ENCODE assay signal across 18 cellular contexts in genomic region chr6:93344436-93344835, GRCh38.
DNase-seq lines count a peak whose midpoint lies in the region; ATAC-seq and TF ChIP-seq lines count a peak whose summit lies in the region.
"Had no signal": no experiment of that assay in that cellular context is flagged by ENCODE, and none has a peak within 500 bp of the region (broad histone marks: within the 10 kb centered on the region; RNA-seq: fewer than 3 reads in every experiment).

No MANE protein-coding gene starts in this region.

- peaks cover 28% of the 10 kb centered on the region for H3K4me1 ChIP-seq in HEK293 (ENCODE audit: control insufficient read depth, insufficient read depth, low read length)
- H3K4me1 ChIP-seq: BLaER1 had no signal

- no peak for ATAC-seq in GM21515 (IDR thresholded peaks at IDR 0.05; ENCODE audit: unreplicated experiment)

- H3K27ac Mint-ChIP-seq in nephron progenitor cell (peak overlapping the region; percentile 5), progenitor cell of endocrine pancreas (peak overlapping the region; percentile 45)
- H3K27ac Mint-ChIP-seq: CD14-positive monocyte; CD4-positive, alpha-beta memory T cell; CD4-positive, CD25-positive, alpha-beta regulatory T cell; CD8-positive, alpha-beta memory T cell had no signal

- H3K36me3 ChIP-seq in HEK293 (ENCODE audit: control insufficient read depth in 2 of 2, insufficient read depth in 1 of 2, low read length in 2 of 2): no peaks in the 10 kb centered on the region
- H3K36me3 ChIP-seq: BE2C, BLaER1 had no signal

- H3K27me3 Mint-ChIP-seq in nephron progenitor cell (ENCODE audit: low read depth, poor library complexity): no peaks in the 10 kb centered on the region
- no peaks in the 10 kb centered on the region for H3K27me3 Mint-ChIP-seq in progenitor cell of endocrine pancreas
- H3K27me3 Mint-ChIP-seq: CD4-positive, alpha-beta memory T cell; CD4-positive, CD25-positive, alpha-beta regulatory T cell; CD8-positive, alpha-beta memory T cell had no signal

- DNase-seq in nephron progenitor cell (no peak), progenitor cell of endocrine pancreas (ENCODE audit: low spot score, unreplicated experiment) (no peak), amygdala (lab: John Stamatoyannopoulos, UW) (no peak), T-helper 9 cell (no peak)
- DNase-seq: 8988T; ACHN; BE2C; C1 segment of cervical spinal cord; CD4-positive, alpha-beta memory T cell; CD4-positive, CD25-positive, alpha-beta regulatory T cell; CD8-positive, alpha-beta memory T cell; COR-L47; DMS79 treated with DMSO at 0.1 percent for 48 hours; GF-D8 had no signal

- no peak overlapping the region for H3K4me3 ChIP-seq in HEK293 (ENCODE audit: low read depth, low read length)
- H3K4me3 ChIP-seq: BLaER1 had no signal

- no peaks in the 10 kb centered on the region for H3K9me3 Mint-ChIP-seq in nephron progenitor cell
- H3K9me3 Mint-ChIP-seq in progenitor cell of endocrine pancreas (ENCODE audit: low read depth): no peaks in the 10 kb centered on the region
- H3K9me3 Mint-ChIP-seq: CD14-positive monocyte had no signal

- no peaks in the 10 kb centered on the region for H3K9me3 ChIP-seq in HEK293 (ENCODE audit: control insufficient read depth, insufficient read depth, low read depth, low read length)
- H3K9me3 ChIP-seq: BE2C, BLaER1 had no signal

- H3K4me3 Mint-ChIP-seq in nephron progenitor cell (no peak overlapping the region), progenitor cell of endocrine pancreas (ENCODE audit: low read depth) (no peak overlapping the region)
- H3K4me3 Mint-ChIP-seq: CD14-positive monocyte; CD4-positive, alpha-beta memory T cell; CD4-positive, CD25-positive, alpha-beta regulatory T cell; CD8-positive, alpha-beta memory T cell had no signal

- peaks cover 15% of the 10 kb centered on the region for H3K4me1 Mint-ChIP-seq in nephron progenitor cell
- peaks cover 25% of the 10 kb centered on the region for H3K4me1 Mint-ChIP-seq in progenitor cell of endocrine pancreas (ENCODE audit: low read depth)
- H3K4me1 Mint-ChIP-seq: CD14-positive monocyte; CD4-positive, alpha-beta memory T cell; CD4-positive, CD25-positive, alpha-beta regulatory T cell; CD8-positive, alpha-beta memory T cell had no signal

- POLR2A ChIA-PET in HEK293 (lab: Yijun Ruan, JAX): interaction anchor here (1.9 kb wide), 1 partner anchor 75 kb away, joined by 9 read pairs; the partner anchor contains the start of gene EPHA7

- no peak overlapping the region for H3K27ac ChIP-seq in HEK293 (ENCODE audit: extremely low read depth, low read depth, low read length)
- H3K27ac ChIP-seq: BLaER1 had no signal

- TF ChIP-seq CTCF in HEK293 (tag by site-specific recombination; IDR thresholded peaks at IDR 0.05) (no peak), nephron progenitor cell (IDR thresholded peaks at IDR 0.05) (no peak), progenitor cell of endocrine pancreas (IDR thresholded peaks at IDR 0.05; ENCODE audit: unreplicated experiment) (no peak)

- CTCF ChIA-PET in HEK293 (lab: Yijun Ruan, JAX): interaction anchor here (0.8 to 1.4 kb wide), 2 partner anchors 80 to 219 kb away, joined by 3 read pairs; no protein-coding TSS in a partner anchor

- no peaks in the 10 kb centered on the region for H3K36me3 Mint-ChIP-seq in nephron progenitor cell (ENCODE audit: low read depth)
- no peaks in the 10 kb centered on the region for H3K36me3 Mint-ChIP-seq in progenitor cell of endocrine pancreas (ENCODE audit: insufficient read depth)
- H3K36me3 Mint-ChIP-seq: CD14-positive monocyte; CD4-positive, alpha-beta memory T cell; CD4-positive, CD25-positive, alpha-beta regulatory T cell; CD8-positive, alpha-beta memory T cell had no signal

TF ChIP-seq in HEK293, 187 proteins besides CTCF, POLR2A, EP300 and RAD21:
- no peak for TF ChIP-seq ZNF404 (tag by site-specific recombination; IDR thresholded peaks at IDR 0.05)
- no peak for TF ChIP-seq ZNF600 (tag by site-specific recombination; IDR thresholded peaks at IDR 0.05)
- TF ChIP-seq PRDM4 (tag by site-specific recombination; IDR thresholded peaks at IDR 0.05): peak; percentile 93
